ENCODE assay signal across 1 cellular context in the genomic region with DNA sequence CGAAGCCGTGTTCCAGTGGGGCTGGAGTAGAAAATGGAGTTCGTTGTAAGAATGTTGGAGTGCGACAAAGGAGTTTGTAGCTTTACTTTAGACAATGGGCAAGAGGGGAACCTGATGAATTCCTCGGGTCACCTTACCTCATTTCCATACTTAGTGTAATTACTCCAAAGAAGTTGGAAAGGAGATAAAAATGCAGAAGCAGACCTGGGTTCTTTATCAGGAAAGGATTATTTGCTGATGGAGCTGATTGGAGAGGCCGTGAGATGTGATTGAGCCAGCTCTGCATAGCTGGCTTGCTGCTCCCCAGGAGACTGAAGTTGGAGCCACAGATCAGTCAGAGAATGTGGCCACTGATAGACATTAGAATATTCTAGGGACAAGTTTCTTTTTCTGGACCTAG.
TF ChIP-seq lines count a peak whose summit lies in the region.

No MANE protein-coding gene starts in this region.

TF ChIP-seq in HepG2, 621 proteins besides CTCF, POLR2A, EP300 and RAD21:
- TF ChIP-seq ATF1 (CRISPR knock-in tag; IDR thresholded peaks at IDR 0.05), result no peak
- TF ChIP-seq ZNF235 (CRISPR knock-in tag; IDR thresholded peaks at IDR 0.05; ENCODE audit: borderline replicate concordance), result no peak
- TF ChIP-seq U2AF2 (IDR thresholded peaks at IDR 0.05; ENCODE audit: low read depth, low read length), result no peak
- TF ChIP-seq ZNF256 (CRISPR knock-in tag; conservative IDR thresholded peaks at IDR 0.05), result no peak
- no peak for TF ChIP-seq ISL2 (CRISPR knock-in tag; IDR thresholded peaks at IDR 0.05)
- no peak for TF ChIP-seq ZNF691 (CRISPR knock-in tag; IDR thresholded peaks at IDR 0.05; ENCODE audit: borderline replicate concordance, low read depth)
- TF ChIP-seq PRPF4 (IDR thresholded peaks at IDR 0.05; ENCODE audit: low read depth, low read length, poor library complexity, severe bottlenecking), result no peak
- no peak for TF ChIP-seq FOXC1 (CRISPR knock-in tag; IDR thresholded peaks at IDR 0.05; ENCODE audit: borderline replicate concordance)
- no peak for TF ChIP-seq THRA (CRISPR knock-in tag; IDR thresholded peaks at IDR 0.05; ENCODE audit: borderline replicate concordance)
- TF ChIP-seq SOX5 (CRISPR knock-in tag; IDR thresholded peaks at IDR 0.05; ENCODE audit: borderline replicate concordance), result no peak
- TF ChIP-seq ZSCAN22 (CRISPR knock-in tag; IDR thresholded peaks at IDR 0.05), result no peak
- TF ChIP-seq RORA (CRISPR knock-in tag; IDR thresholded peaks at IDR 0.05), result no peak
- no peak for TF ChIP-seq ZNF432 (CRISPR knock-in tag; IDR thresholded peaks at IDR 0.05; ENCODE audit: borderline replicate concordance)
- TF ChIP-seq ZSCAN20 (CRISPR knock-in tag; IDR thresholded peaks at IDR 0.05; ENCODE audit: borderline replicate concordance), result no peak
- TF ChIP-seq CREB1 (IDR thresholded peaks at IDR 0.05), result no peak
- no peak for TF ChIP-seq CREB1 (CRISPR knock-in tag; IDR thresholded peaks at IDR 0.05)
TF ChIP-seq in HepG2: peak in this region for 0.
